25 cellular contexts compared by ENCODE assay signal in the genomic region with DNA sequence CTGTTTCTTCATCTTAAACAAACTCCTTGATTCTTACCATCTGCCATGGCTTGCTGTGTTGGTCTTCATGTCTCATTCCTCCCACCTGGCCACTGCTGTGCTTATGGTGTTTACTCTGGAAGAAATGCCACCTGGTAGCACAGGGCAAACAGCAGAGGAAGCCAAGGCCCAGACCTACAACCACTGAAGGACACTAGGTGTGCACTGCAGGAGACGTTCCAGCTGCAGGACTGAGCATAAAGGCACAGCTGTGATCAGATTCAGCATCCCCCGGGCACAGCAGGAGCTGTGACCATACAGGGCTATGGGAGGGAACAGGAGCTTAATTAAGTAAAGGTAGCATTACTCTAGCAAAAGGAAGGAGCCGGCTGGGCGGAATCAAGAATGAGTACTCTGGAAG. TPM values are rescaled to one million over a fixed set of nuclear protein-coding genes. Genes with fewer than 3 reads are reported as not detected.
DNase-seq lines count a peak whose midpoint lies in the region; ATAC-seq and TF ChIP-seq lines count a peak whose summit lies in the region.
"Had no signal": no experiment of that assay in that cellular context is flagged by ENCODE, and none has a peak within 500 bp of the region (broad histone marks: within the 10 kb centered on the region; RNA-seq: fewer than 3 reads in every experiment).

No MANE protein-coding gene starts in this region.

- no peaks in the 10 kb centered on the region for H3K36me3 Mint-ChIP-seq in nephron progenitor cell (ENCODE audit: low read depth)
- no peaks in the 10 kb centered on the region for H3K36me3 Mint-ChIP-seq in T-cell
- H3K36me3 Mint-ChIP-seq: memory B cell had no signal

- H3K27ac ChIP-seq in left lung = no peak overlapping the region
- H3K27ac ChIP-seq: BLaER1, tibial artery had no signal

- peaks cover 0 to 1% of the 10 kb centered on the region in 2 donors for H3K4me1 ChIP-seq in left lung
- H3K4me1 ChIP-seq: BLaER1, tibial artery had no signal

- peak; percentile 87 for DNase-seq in DMS53 (lab: John Stamatoyannopoulos, UW)
- peak; percentile 46 for DNase-seq in LNCaP clone FGC (ENCODE audit: low read depth)
- DNase-seq in NCI-H510A (lab: John Stamatoyannopoulos, UW) = peak; percentile 64
- DNase-seq in nephron progenitor cell = no peak
- DNase-seq in T-cell = no peak
- DNase-seq in retina = no peak
- no peak for DNase-seq in left lung
- DNase-seq: activated CD4-positive, alpha-beta T cell treated with anti-CD3 and anti-CD28 coated beads, Interleukin-2, amount 50 U/mL, for 4 hours; activated CD4-positive, CD25-positive, alpha-beta regulatory T cell; activated T-cell treated with anti-CD3 and anti-CD28 coated beads, Interleukin-2, amount 50 U/mL, for 48 hours; caudate nucleus; cortex of kidney; DND-41; effector memory CD4-positive, alpha-beta T cell; GF-D8; HCEC 1CT; NCI-H1436 treated with DMSO at 0.1 percent for 48 hours; NCI-H82; RPMI8226; stimulated activated CD4-positive, alpha-beta T cell treated with anti-CD3 and anti-CD28 coated beads, Interleukin-2, amount 100 ng/mL, for 48 hours; tibial artery had no signal

- H3K27me3 ChIP-seq in left lung = no peaks in the 10 kb centered on the region
- H3K27me3 ChIP-seq: BLaER1, tibial artery had no signal

- H3K9me3 Mint-ChIP-seq in nephron progenitor cell = no peaks in the 10 kb centered on the region
- no peaks in the 10 kb centered on the region for H3K9me3 Mint-ChIP-seq in T-cell
- H3K9me3 Mint-ChIP-seq: memory B cell had no signal

- POLR2A ChIA-PET in T-cell (lab: Charles Lee) = no interaction called here

- no peak overlapping the region for H3K4me3 Mint-ChIP-seq in nephron progenitor cell
- H3K4me3 Mint-ChIP-seq in T-cell = no peak overlapping the region
- H3K4me3 Mint-ChIP-seq: memory B cell had no signal

- no peaks in the 10 kb centered on the region for H3K9me3 ChIP-seq in left lung
- H3K9me3 ChIP-seq: BLaER1, tibial artery had no signal

- CTCF ChIA-PET in T-cell (lab: Charles Lee) = interaction anchor here (0.6 to 1.8 kb wide), 2 partner anchors 9 kb away, joined by 3 to 16 read pairs; no protein-coding TSS in a partner anchor

- H3K27ac Mint-ChIP-seq in nephron progenitor cell (peak overlapping the region; percentile 69), T-cell (no peak overlapping the region)
- H3K27ac Mint-ChIP-seq: memory B cell had no signal

- H3K27me3 Mint-ChIP-seq in nephron progenitor cell (ENCODE audit: low read depth, poor library complexity) = no peaks in the 10 kb centered on the region
- H3K27me3 Mint-ChIP-seq in T-cell = peaks cover 0 to 3% of the 10 kb centered on the region in 2 donors

- H3K4me1 Mint-ChIP-seq in nephron progenitor cell = peaks cover 5% of the 10 kb centered on the region
- no peaks in the 10 kb centered on the region for H3K4me1 Mint-ChIP-seq in T-cell
- H3K4me1 Mint-ChIP-seq: memory B cell had no signal

- no peak for ATAC-seq in T-cell (replicated peaks in 1 of 4)
- no peak for ATAC-seq in left lung
- ATAC-seq: left lobe of liver, sciatic nerve had no signal

- no peak for TF ChIP-seq CTCF in LNCaP clone FGC (IDR thresholded peaks at IDR 0.05; ENCODE audit: control insufficient read depth, extremely low read depth, insufficient read depth)
- TF ChIP-seq CTCF in nephron progenitor cell (IDR thresholded peaks at IDR 0.05) = no peak
- no peak for TF ChIP-seq CTCF in left lung (IDR thresholded peaks at IDR 0.05)

- intact Hi-C loops in left lung (cut with DNase I) = loop anchor here in 1 of 2 donors (10.0 kb wide), 1 partner anchor 609 kb away; no protein-coding TSS in a partner anchor

- H3K4me3 ChIP-seq in LNCaP clone FGC (ENCODE audit: low read depth, low read length) (no peak overlapping the region), left lung (no peak overlapping the region)
- H3K4me3 ChIP-seq: BLaER1, tibial artery had no signal

- H3K36me3 ChIP-seq in left lung = no peaks in the 10 kb centered on the region
- H3K36me3 ChIP-seq: BLaER1, tibial artery had no signal

RNA-seq across cellular contexts. Expression of gene GNAQ, which starts 12.6 kb away (rescaled TPM):
- 10 to 100 TPM; 29.3 to 48.4 (median 38.3) TPM for total RNA-seq in T-cell
- 10 to 100 TPM; 82.1 to 95.5 TPM for total RNA-seq in left lung

Comparison
In these comparisons a context has a peak if more than half of its experiments do, and no peak if none do; other contexts are left out.
1. DNase-seq: peak in DMS53 (single experiment), LNCaP clone FGC (single experiment) and NCI-H510A (single experiment); none in nephron progenitor cell (single experiment), T-cell (0 of 34), retina (single experiment) and left lung (0 of 2).